In the genomic region with DNA sequence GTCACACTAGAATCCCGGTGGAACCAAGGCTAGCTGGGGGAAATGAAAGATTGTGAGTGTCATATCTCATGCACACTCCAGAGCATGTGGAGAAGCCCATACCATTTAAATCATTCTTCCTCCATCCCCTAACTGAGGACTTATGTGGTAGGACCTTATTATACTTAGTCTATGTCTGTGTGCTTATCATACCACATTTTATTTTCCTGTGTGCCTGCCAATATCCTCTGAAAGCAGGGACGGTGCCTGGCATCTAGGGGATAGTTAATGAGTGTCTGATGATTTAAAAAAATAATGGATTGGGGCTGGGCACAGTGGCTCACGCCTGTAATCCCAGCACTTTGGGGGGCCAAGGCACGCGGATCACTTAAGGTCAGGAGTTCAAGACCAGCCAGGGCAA, we compare ENCODE assay signal across 19 cellular contexts.
"Had no signal": no experiment of that assay in that cellular context is flagged by ENCODE, and none has a peak within 500 bp of the region (broad histone marks: within the 10 kb centered on the region; RNA-seq: fewer than 3 reads in every experiment).

No MANE protein-coding gene starts in this region.

- DNase-seq: activated CD4-positive, alpha-beta T cell treated with anti-CD3 and anti-CD28 coated beads for 1 hour; activated effector memory CD4-positive, alpha-beta T cell treated with anti-CD3 and anti-CD28 coated beads, Interleukin-2, amount 50 U/mL, for 16 hours; activated T-cell treated with anti-CD3 and anti-CD28 coated beads, Interleukin-2, amount 50 U/mL, for 72 hours; dermis blood vessel endothelial cell; hippocampal formation; islet precursor cell; nephron progenitor cell; occipital lobe; right cardiac atrium; stimulated activated CD4-positive, alpha-beta T cell treated with anti-CD3 and anti-CD28 coated beads, Interleukin-15, amount 100 ng/mL, for 24 hours; stimulated activated CD4-positive, alpha-beta T cell treated with anti-CD3 and anti-CD28 coated beads, Interleukin-4, amount 100 ng/mL, for 1 hour; stimulated activated naive CD8-positive, alpha-beta T cell treated with anti-CD3 and anti-CD28 coated beads, Interleukin-15, amount 100 ng/mL, for 72 hours; T1000; WERI-Rb-1 had no signal

- H3K27ac Mint-ChIP-seq: activated naive CD4-positive, alpha-beta T cell treated with anti-CD3 and anti-CD28 coated beads, Interleukin-2, amount 50 U/mL, for 24 hours; activated T-cell treated with anti-CD3 and anti-CD28 coated beads, Interleukin-2, amount 50 U/mL, for 72 hours; nephron progenitor cell; progenitor cell of endocrine pancreas; stimulated activated naive CD8-positive, alpha-beta T cell treated with anti-CD3 and anti-CD28 coated beads, Interleukin-15, amount 100 ng/mL, for 72 hours had no signal

- H3K9me3 ChIP-seq: breast epithelium had no signal

- H3K27ac ChIP-seq: skin epidermis, WERI-Rb-1 had no signal

- H3K4me1 Mint-ChIP-seq: stimulated activated naive CD8-positive, alpha-beta T cell treated with anti-CD3 and anti-CD28 coated beads, Interleukin-15, amount 100 ng/mL, for 72 hours had no signal

- ATAC-seq: activated T-cell treated with anti-CD3 and anti-CD28 coated beads, Interleukin-2, amount 50 U/mL, for 72 hours; left lobe of liver; stimulated activated naive CD8-positive, alpha-beta T cell treated with anti-CD3 and anti-CD28 coated beads, Interleukin-15, amount 100 ng/mL, for 72 hours had no signal

- H3K36me3 ChIP-seq: breast epithelium, WERI-Rb-1 had no signal

- H3K27me3 ChIP-seq: breast epithelium had no signal

- H3K4me3 ChIP-seq: breast epithelium, skin epidermis had no signal

- H3K9me3 Mint-ChIP-seq: activated naive CD4-positive, alpha-beta T cell treated with anti-CD3 and anti-CD28 coated beads, Interleukin-2, amount 50 U/mL, for 24 hours; activated T-cell treated with anti-CD3 and anti-CD28 coated beads, Interleukin-2, amount 50 U/mL, for 72 hours; nephron progenitor cell; stimulated activated naive CD8-positive, alpha-beta T cell treated with anti-CD3 and anti-CD28 coated beads, Interleukin-15, amount 100 ng/mL, for 72 hours had no signal

- H3K36me3 Mint-ChIP-seq: activated naive CD4-positive, alpha-beta T cell treated with anti-CD3 and anti-CD28 coated beads, Interleukin-2, amount 50 U/mL, for 24 hours had no signal

- H3K4me3 Mint-ChIP-seq: activated naive CD4-positive, alpha-beta T cell treated with anti-CD3 and anti-CD28 coated beads, Interleukin-2, amount 50 U/mL, for 24 hours; activated T-cell treated with anti-CD3 and anti-CD28 coated beads, Interleukin-2, amount 50 U/mL, for 72 hours; nephron progenitor cell; stimulated activated naive CD8-positive, alpha-beta T cell treated with anti-CD3 and anti-CD28 coated beads, Interleukin-15, amount 100 ng/mL, for 72 hours had no signal

- H3K27me3 Mint-ChIP-seq: activated naive CD4-positive, alpha-beta T cell treated with anti-CD3 and anti-CD28 coated beads, Interleukin-2, amount 50 U/mL, for 24 hours; progenitor cell of endocrine pancreas; stimulated activated naive CD8-positive, alpha-beta T cell treated with anti-CD3 and anti-CD28 coated beads, Interleukin-15, amount 100 ng/mL, for 72 hours had no signal
